ENCODE assay signal across 14 cellular contexts in genomic region chr13:79398915-79399314, GRCh38. TPM values are rescaled to one million over a fixed set of nuclear protein-coding genes. Genes with fewer than 3 reads are reported as not detected.
DNase-seq lines count a peak whose midpoint lies in the region; ATAC-seq and TF ChIP-seq lines count a peak whose summit lies in the region.
"Had no signal": no experiment of that assay in that cellular context is flagged by ENCODE, and none has a peak within 500 bp of the region (broad histone marks: within the 10 kb centered on the region; RNA-seq: fewer than 3 reads in every experiment).

No MANE protein-coding gene starts in this region.

- ATAC-seq in GM19035 (IDR thresholded peaks at IDR 0.05; ENCODE audit: unreplicated experiment) = no peak
- ATAC-seq: HepG2, left lung had no signal

- H3K27ac ChIP-seq in trophoblast cell (ENCODE audit: low read depth, low read length) (no peak overlapping the region), H9 (ENCODE audit: insufficient read length, low read depth, low read length) (no peak overlapping the region)
- H3K27ac ChIP-seq: left lung, neutrophil had no signal

- H3K18ac ChIP-seq in trophoblast cell (ENCODE audit: low read length) = no peak overlapping the region
- H3K18ac ChIP-seq in H9 (ENCODE audit: insufficient read length, low read depth, low read length) = no peak overlapping the region

- POLR2A ChIA-PET in activated CD4-positive, alpha-beta memory T cell treated with anti-CD3 and anti-CD28 coated beads for 36 hours (lab: Charles Lee) = interaction anchor here (0.9 kb wide), 1 partner anchor 39 kb away, joined by 3 read pairs; no protein-coding TSS in a partner anchor
- POLR2A ChIA-PET in activated CD4-positive, alpha-beta memory T cell treated with anti-CD3 and anti-CD28 coated beads, Interleukin-2, amount 10 ng/mL, durations not matched to agents 7 days and 5 days (lab: Charles Lee) = interaction anchor here (1.9 kb wide), 1 partner anchor 7 kb away, joined by 7 read pairs; the partner anchor contains the start of gene RBM26

- H2AFZ ChIP-seq in trophoblast cell (ENCODE audit: insufficient read depth, low read length, poor library complexity) (no peak overlapping the region), H9 (ENCODE audit: low read length) (no peak overlapping the region)

- no peaks in the 10 kb centered on the region for H3K27me3 Mint-ChIP-seq in activated CD4-positive, alpha-beta memory T cell treated with anti-CD3 and anti-CD28 coated beads for 36 hours
- no peaks in the 10 kb centered on the region for H3K27me3 Mint-ChIP-seq in activated CD4-positive, alpha-beta memory T cell treated with anti-CD3 and anti-CD28 coated beads, Interleukin-2, amount 10 ng/mL, durations not matched to agents 7 days and 5 days
- H3K27me3 Mint-ChIP-seq in H9 (ENCODE audit: low read depth) = no peaks in the 10 kb centered on the region

- H3K4me1 ChIP-seq in trophoblast cell (ENCODE audit: control insufficient read depth in 1 of 2, insufficient read depth in 2 of 2, low read length in 2 of 2) (peaks cover 4% of the 10 kb centered on the region in 2 experiments), H9 (ENCODE audit: insufficient read depth, low read length) (no peaks in the 10 kb centered on the region; the same call in 1 of the 2 replicates)

- H4K5ac ChIP-seq in H9 (ENCODE audit: insufficient read length, low read depth, low read length) = no peak overlapping the region

- H3K36me3 ChIP-seq in trophoblast cell (ENCODE audit: control insufficient read depth in 1 of 2, insufficient read depth in 2 of 2, low read length in 2 of 2) = peaks cover 6 to 7% of the 10 kb centered on the region in 2 experiments

- CTCF ChIA-PET in activated CD4-positive, alpha-beta memory T cell treated with anti-CD3 and anti-CD28 coated beads for 36 hours (lab: Charles Lee) = interaction anchor here (0.8 to 1.6 kb wide), 3 partner anchors 25 to 163 kb away, joined by 3 to 6 read pairs (median 3); no protein-coding TSS in a partner anchor
- CTCF ChIA-PET in activated CD4-positive, alpha-beta memory T cell treated with anti-CD3 and anti-CD28 coated beads, Interleukin-2, amount 10 ng/mL, durations not matched to agents 7 days and 5 days (lab: Charles Lee) = interaction anchor here (0.9 to 1.3 kb wide), 3 partner anchors 7 to 25 kb away, joined by 3 to 6 read pairs (median 4); no protein-coding TSS in a partner anchor

- H4K12ac ChIP-seq in trophoblast cell (ENCODE audit: low read depth, low read length) = no peak overlapping the region

- no peaks in the 10 kb centered on the region for H3K79me2 ChIP-seq in trophoblast cell (ENCODE audit: control insufficient read depth, insufficient read depth, low read length, poor library complexity)
- H3K79me2 ChIP-seq in H9 (ENCODE audit: insufficient read depth, low read length) = peaks cover 42% of the 10 kb centered on the region

- H2AK5ac ChIP-seq in trophoblast cell (ENCODE audit: low read length) (no peak overlapping the region), H9 (ENCODE audit: insufficient read length, low read length) (no peak overlapping the region)

- H4K91ac ChIP-seq in trophoblast cell (ENCODE audit: low read depth, low read length) (no peak overlapping the region), H9 (ENCODE audit: insufficient read length, low read depth, low read length) (no peak overlapping the region)

- H3T11ph ChIP-seq in H9 (ENCODE audit: low read length) = no peak overlapping the region

- no peak overlapping the region for H2BK20ac ChIP-seq in H9 (ENCODE audit: low read depth, low read length, poor library complexity, severe bottlenecking)

- H4K20me1 ChIP-seq in H9 (ENCODE audit: control insufficient read depth, insufficient read depth, insufficient read length) = no peaks in the 10 kb centered on the region

- no peak overlapping the region for H3K4me3 Mint-ChIP-seq in activated CD4-positive, alpha-beta memory T cell treated with anti-CD3 and anti-CD28 coated beads for 36 hours
- H3K4me3 Mint-ChIP-seq in activated CD4-positive, alpha-beta memory T cell treated with anti-CD3 and anti-CD28 coated beads, Interleukin-2, amount 10 ng/mL, durations not matched to agents 7 days and 5 days = no peak overlapping the region
- H3K4me3 Mint-ChIP-seq in H9 = no peak overlapping the region

- no peak overlapping the region for H3K4me3 ChIP-seq in choroid plexus epithelial cell (ENCODE audit: low read depth, low read length)
- H3K4me3 ChIP-seq in trophoblast cell (ENCODE audit: low read depth, low read length) = no peak overlapping the region
- H3K4me3 ChIP-seq: left lung had no signal

- H3K4me2 ChIP-seq in trophoblast cell (ENCODE audit: low read length) = no peak overlapping the region
- no peak overlapping the region for H3K4me2 ChIP-seq in H9 (ENCODE audit: insufficient read depth, insufficient read length, low read length)

- TF ChIP-seq CTCF in choroid plexus epithelial cell (conservative IDR thresholded peaks at IDR 0.05; ENCODE audit: low read depth, low read length) = no peak
- no peak for TF ChIP-seq CTCF in H9 (conservative IDR thresholded peaks at IDR 0.05)

- H3K36me3 Mint-ChIP-seq in activated CD4-positive, alpha-beta memory T cell treated with anti-CD3 and anti-CD28 coated beads for 36 hours = peaks cover 47% of the 10 kb centered on the region
- H3K36me3 Mint-ChIP-seq in activated CD4-positive, alpha-beta memory T cell treated with anti-CD3 and anti-CD28 coated beads, Interleukin-2, amount 10 ng/mL, durations not matched to agents 7 days and 5 days (ENCODE audit: low read depth) = peaks cover 65% of the 10 kb centered on the region
- H3K36me3 Mint-ChIP-seq in H9 (ENCODE audit: insufficient read depth in 1 of 3, low read depth in 3 of 3) = peaks cover 52 to 57% (median 54%) of the 10 kb centered on the region in 3 experiments

- no peak overlapping the region for H3K56ac ChIP-seq in H9 (ENCODE audit: insufficient read length, low read depth, low read length)

- H3K4ac ChIP-seq in trophoblast cell (ENCODE audit: low read depth, low read length) = peak overlapping the region; percentile 9
- H3K4ac ChIP-seq in H9 (ENCODE audit: low read depth, low read length) = no peak overlapping the region

- no peaks in the 10 kb centered on the region for H3K79me1 ChIP-seq in trophoblast cell (ENCODE audit: low read length)
- H3K79me1 ChIP-seq in H9 (ENCODE audit: insufficient read depth, low read depth, low read length, poor library complexity, severe bottlenecking) = peaks cover 3% of the 10 kb centered on the region

- peaks cover 18% of the 10 kb centered on the region for H3K9me3 Mint-ChIP-seq in activated CD4-positive, alpha-beta memory T cell treated with anti-CD3 and anti-CD28 coated beads for 36 hours
- H3K9me3 Mint-ChIP-seq in activated CD4-positive, alpha-beta memory T cell treated with anti-CD3 and anti-CD28 coated beads, Interleukin-2, amount 10 ng/mL, durations not matched to agents 7 days and 5 days = peaks cover 6% of the 10 kb centered on the region
- peaks cover 23 to 26% of the 10 kb centered on the region in 2 experiments for H3K9me3 Mint-ChIP-seq in H9

- H2BK12ac ChIP-seq in trophoblast cell (ENCODE audit: low read length) (no peak overlapping the region), H9 (ENCODE audit: insufficient read length, low read depth, low read length) (no peak overlapping the region)

- H3K27me3 ChIP-seq in trophoblast cell (ENCODE audit: insufficient read depth, low read length) (no peaks in the 10 kb centered on the region), H9 (ENCODE audit: insufficient read depth, low read length) (no peaks in the 10 kb centered on the region)
- H3K27me3 ChIP-seq: left lung, neutrophil had no signal

- H2BK5ac ChIP-seq in trophoblast cell (ENCODE audit: low read depth, low read length, poor library complexity) (no peak overlapping the region), H9 (ENCODE audit: insufficient read length, low read length) (no peak overlapping the region)

- no CpG with 5 or more reads among the region's 1 CpG for WGBS in trophoblast cell (ENCODE audit: extremely low coverage, insufficient coverage, insufficient read length)
- no CpG with 5 or more reads among the region's 1 CpG for WGBS in H9 (ENCODE audit: extremely low coverage, insufficient read length, low lambda C conversion rate)

- H2BK120ac ChIP-seq in trophoblast cell (ENCODE audit: insufficient read depth, low read length, poor library complexity) (no peak overlapping the region), H9 (ENCODE audit: low read depth, low read length, poor library complexity, severe bottlenecking) (no peak overlapping the region)

- H3K23me2 ChIP-seq in H9 (ENCODE audit: insufficient read length, low read depth, low read length, poor library complexity, severe bottlenecking) = no peaks in the 10 kb centered on the region

- no peak overlapping the region for H2BK15ac ChIP-seq in H9 (ENCODE audit: low read depth, low read length)

- peaks cover 3% of the 10 kb centered on the region for H3K9me3 ChIP-seq in trophoblast cell (ENCODE audit: insufficient read depth, low read depth, low read length)
- no peaks in the 10 kb centered on the region for H3K9me3 ChIP-seq in H9 (ENCODE audit: control insufficient read depth, low read depth, low read length)
- H3K9me3 ChIP-seq: neutrophil had no signal

- peaks cover 71% of the 10 kb centered on the region for H3K4me1 Mint-ChIP-seq in activated CD4-positive, alpha-beta memory T cell treated with anti-CD3 and anti-CD28 coated beads for 36 hours (ENCODE audit: low read depth)
- peaks cover 28% of the 10 kb centered on the region for H3K4me1 Mint-ChIP-seq in activated CD4-positive, alpha-beta memory T cell treated with anti-CD3 and anti-CD28 coated beads, Interleukin-2, amount 10 ng/mL, durations not matched to agents 7 days and 5 days
- H3K4me1 Mint-ChIP-seq in H9 = peaks cover 35 to 40% of the 10 kb centered on the region in 2 experiments

- no peak overlapping the region for H3K23ac ChIP-seq in trophoblast cell (ENCODE audit: low read length)
- H3K23ac ChIP-seq in H9 (ENCODE audit: insufficient read length, low read depth, low read length) = no peak overlapping the region

- intact Hi-C loops in activated CD4-positive, alpha-beta memory T cell treated with anti-CD3 and anti-CD28 coated beads for 36 hours (cut with micrococcal nuclease) = no loop called here

- peak; percentile 28 for DNase-seq in activated CD4-positive, alpha-beta memory T cell treated with anti-CD3 and anti-CD28 coated beads for 36 hours
- no peak for DNase-seq in activated CD4-positive, alpha-beta memory T cell treated with anti-CD3 and anti-CD28 coated beads, Interleukin-2, amount 10 ng/mL, durations not matched to agents 7 days and 5 days
- DNase-seq in NCI-H2227 (lab: John Stamatoyannopoulos, UW; ENCODE audit: unreplicated experiment) (peak; percentile 63), choroid plexus epithelial cell (ENCODE audit: low read depth) (peak; percentile 36), trophoblast cell (no peak), epidermal melanocyte (ENCODE audit: insufficient read length, low spot score) (no peak), H9 (no peak)
- DNase-seq: effector CD8-positive, alpha-beta T cell; left lung; NCI-H187; T-helper 1 cell had no signal

- H3K9ac ChIP-seq in trophoblast cell (ENCODE audit: low read length) = no peak overlapping the region
- no peak overlapping the region for H3K9ac ChIP-seq in H9 (ENCODE audit: extremely low read depth, insufficient read length, low read length)

- H3K14ac ChIP-seq in trophoblast cell (ENCODE audit: low read length) = no peak overlapping the region
- no peak overlapping the region for H3K14ac ChIP-seq in H9 (ENCODE audit: insufficient read depth, low read length)

- H4K8ac ChIP-seq in trophoblast cell (ENCODE audit: low read depth, low read length) (no peak overlapping the region), H9 (replicated peaks; ENCODE audit: insufficient read length, low read depth, low read length) (no peak overlapping the region)

- H3K27ac Mint-ChIP-seq in activated CD4-positive, alpha-beta memory T cell treated with anti-CD3 and anti-CD28 coated beads for 36 hours = no peak overlapping the region
- no peak overlapping the region for H3K27ac Mint-ChIP-seq in activated CD4-positive, alpha-beta memory T cell treated with anti-CD3 and anti-CD28 coated beads, Interleukin-2, amount 10 ng/mL, durations not matched to agents 7 days and 5 days
- H3K27ac Mint-ChIP-seq in H9 = no peak overlapping the region

RNA-seq across cellular contexts. Expression of gene RBM26, which starts 7.1 kb away (rescaled TPM):
- total RNA-seq in activated CD4-positive, alpha-beta memory T cell treated with anti-CD3 and anti-CD28 coated beads for 36 hours = 10 to 100 TPM; 54.8 to 57.7 TPM
- total RNA-seq in activated CD4-positive, alpha-beta memory T cell treated with anti-CD3 and anti-CD28 coated beads, Interleukin-2, amount 10 ng/mL, durations not matched to agents 7 days and 5 days = 10 to 100 TPM; 51.1 to 52.0 TPM
- polyA plus RNA-seq in trophoblast cell (2013) = 32.7 and 33.0 TPM in 2 replicates
- total RNA-seq in H9 (2021) = 66.8 and 70.5 TPM in 2 replicates

Comparison
In these comparisons a context has a peak if more than half of its experiments do, and no peak if none do; other contexts are left out.
1. DNase-seq: peak in activated CD4-positive, alpha-beta memory T cell treated with anti-CD3 and anti-CD28 coated beads for 36 hours (single experiment), NCI-H2227 (single experiment) and choroid plexus epithelial cell (single experiment); none in activated CD4-positive, alpha-beta memory T cell treated with anti-CD3 and anti-CD28 coated beads, Interleukin-2, amount 10 ng/mL, durations not matched to agents 7 days and 5 days (single experiment), trophoblast cell (0 of 2), epidermal melanocyte (single experiment) and H9 (single experiment).